ENCODE assay signal across 8 cellular contexts in genomic region chr4:147731611-147732515, GRCh38. TPM values are rescaled to one million over a fixed set of nuclear protein-coding genes. Genes with fewer than 3 reads are reported as not detected.
A peak's percentile ranks its signal among the peaks of the same experiment; 100 is the strongest.
DNase-seq lines count a peak whose midpoint lies in the region; ATAC-seq and TF ChIP-seq lines count a peak whose summit lies in the region.

TSS of gene ARHGAP10 (plus strand) at chr4:147732088. CDS start at chr4:147732302, 214 bp downstream.

- H3K27me3 Mint-ChIP-seq in nephron progenitor cell (ENCODE audit: low read depth, poor library complexity): peaks cover 12% of the 10 kb centered on the region
- peaks cover 44% of the 10 kb centered on the region for H3K27me3 Mint-ChIP-seq in stimulated activated naive CD8-positive, alpha-beta T cell treated with anti-CD3 and anti-CD28 coated beads, Interleukin-15, amount 100 ng/mL, for 72 hours

- peaks cover 6% of the 10 kb centered on the region for H3K36me3 Mint-ChIP-seq in nephron progenitor cell (ENCODE audit: low read depth)

- H3K27me3 ChIP-seq in PC-9 (ENCODE audit: insufficient read depth, low read depth): no peaks in the 10 kb centered on the region

- H3K27ac ChIP-seq in PC-9: peak within 1 kb of the TSS; percentile 70

- CTCF ChIA-PET in PC-9 (lab: Charles Lee): interaction anchor here (0.6 to 1.3 kb wide), 4 partner anchors 75 to 605 kb away, joined by 3 to 9 read pairs (median 6); no protein-coding TSS in a partner anchor

- H3K4me2 ChIP-seq in PC-9: peak within 1 kb of the TSS; percentile 97

- peak within 1 kb of the TSS; percentile 85 for H3K4me3 ChIP-seq in PC-9

- H3K4me1 ChIP-seq in PC-9 (replicated peaks; ENCODE audit: insufficient read depth): peaks cover 58% of the 10 kb centered on the region

- H3K9me3 ChIP-seq in PC-9 (ENCODE audit: insufficient read depth, low read depth): no peaks in the 10 kb centered on the region

- peak within 1 kb of the TSS; percentile 93 for H2AFZ ChIP-seq in PC-9

- no peaks in the 10 kb centered on the region for H4K20me1 ChIP-seq in PC-9 (ENCODE audit: insufficient read depth)

- H3F3A ChIP-seq in PC-9 (ENCODE audit: insufficient read depth, low read depth): peaks cover 27% of the 10 kb centered on the region

- intact Hi-C loops in PC-9 (cut with micrococcal nuclease; ENCODE audit: unreplicated experiment): loop anchor here (2.0 kb wide), 1 partner anchor 61 kb away; no protein-coding TSS in a partner anchor

- no peak for TF ChIP-seq CTCF in PC-9 (conservative IDR thresholded peaks at IDR 0.05)
- no peak for TF ChIP-seq CTCF in nephron progenitor cell (IDR thresholded peaks at IDR 0.05)

- no TSS peak for BruUV-seq in PC-9 (replicated peaks; lab: Mats Ljungman, UMichigan)

- H3K36me3 ChIP-seq in PC-9 (ENCODE audit: low read depth): no peaks in the 10 kb centered on the region

- H3K4me3 Mint-ChIP-seq in nephron progenitor cell: peak within 1 kb of the TSS; percentile 97
- H3K4me3 Mint-ChIP-seq in stimulated activated naive CD8-positive, alpha-beta T cell treated with anti-CD3 and anti-CD28 coated beads, Interleukin-15, amount 100 ng/mL, for 72 hours: peak within 1 kb of the TSS; percentile 89 to 94

- DNase-seq in AG08396 (ENCODE audit: low spot score) (peak; percentile 82), PC-9 (peak; percentile 72 to 85), fibroblast of gingiva (ENCODE audit: low read depth) (peak; percentile 90), nephron progenitor cell (peak; percentile 75)
- DNase-seq in activated T-helper 1 cell treated with anti-CD3 and anti-CD28 coated beads, Interleukin-2, amount 50 U/mL, for 16 hours (ENCODE audit: low read depth in 1 of 2, low spot score in 1 of 2): peak; percentile 45 to 58
- DNase-seq in stimulated activated naive CD8-positive, alpha-beta T cell treated with anti-CD3 and anti-CD28 coated beads, Interleukin-15, amount 100 ng/mL, for 72 hours: peak; percentile 63 to 66

- ATAC-seq in GM18868 (IDR thresholded peaks at IDR 0.05; ENCODE audit: unreplicated experiment): peak; percentile 51
- ATAC-seq in HG03097 (IDR thresholded peaks at IDR 0.05; ENCODE audit: low FRiP score, unreplicated experiment): peak; percentile 56
- peak; percentile 83 for ATAC-seq in stimulated activated naive CD8-positive, alpha-beta T cell treated with anti-CD3 and anti-CD28 coated beads, Interleukin-15, amount 100 ng/mL, for 72 hours

- POLR2A ChIA-PET in PC-9 (lab: Charles Lee; ENCODE audit: unreplicated experiment): interaction anchor here (0.6 to 0.7 kb wide), 4 partner anchors 42 to 686 kb away, joined by 6 to 12 read pairs (median 8); partner anchors contain the start of gene PRMT9

- H3K4me1 Mint-ChIP-seq in nephron progenitor cell: peaks cover 67% of the 10 kb centered on the region
- peaks cover 49% of the 10 kb centered on the region for H3K4me1 Mint-ChIP-seq in stimulated activated naive CD8-positive, alpha-beta T cell treated with anti-CD3 and anti-CD28 coated beads, Interleukin-15, amount 100 ng/mL, for 72 hours

- peak within 1 kb of the TSS; percentile 87 for H3K27ac Mint-ChIP-seq in nephron progenitor cell
- H3K27ac Mint-ChIP-seq in stimulated activated naive CD8-positive, alpha-beta T cell treated with anti-CD3 and anti-CD28 coated beads, Interleukin-15, amount 100 ng/mL, for 72 hours: peak within 1 kb of the TSS; percentile 80 to 98

- H3K9me2 ChIP-seq in PC-9 (ENCODE audit: insufficient read depth): no peaks in the 10 kb centered on the region

- H3K9me3 Mint-ChIP-seq in nephron progenitor cell: no peaks in the 10 kb centered on the region
- no peaks in the 10 kb centered on the region for H3K9me3 Mint-ChIP-seq in stimulated activated naive CD8-positive, alpha-beta T cell treated with anti-CD3 and anti-CD28 coated beads, Interleukin-15, amount 100 ng/mL, for 72 hours

- H3K79me2 ChIP-seq in PC-9 (ENCODE audit: low read depth): peaks cover 48% of the 10 kb centered on the region

RNA-seq across cellular contexts. Expression of gene ARHGAP10, which starts in this region (rescaled TPM):
- 21.7 and 27.5 TPM in 2 replicates for total RNA-seq in PC-9 (2021)

Comparison
In these comparisons a context has a peak if more than half of its experiments do, and no peak if none do; other contexts are left out.
1. Peak in every context shown above with its lines: DNase-seq, ATAC-seq, H3K4me3 ChIP-seq and H3K27ac ChIP-seq.